17 cellular contexts compared by ENCODE assay signal in the genomic region with DNA sequence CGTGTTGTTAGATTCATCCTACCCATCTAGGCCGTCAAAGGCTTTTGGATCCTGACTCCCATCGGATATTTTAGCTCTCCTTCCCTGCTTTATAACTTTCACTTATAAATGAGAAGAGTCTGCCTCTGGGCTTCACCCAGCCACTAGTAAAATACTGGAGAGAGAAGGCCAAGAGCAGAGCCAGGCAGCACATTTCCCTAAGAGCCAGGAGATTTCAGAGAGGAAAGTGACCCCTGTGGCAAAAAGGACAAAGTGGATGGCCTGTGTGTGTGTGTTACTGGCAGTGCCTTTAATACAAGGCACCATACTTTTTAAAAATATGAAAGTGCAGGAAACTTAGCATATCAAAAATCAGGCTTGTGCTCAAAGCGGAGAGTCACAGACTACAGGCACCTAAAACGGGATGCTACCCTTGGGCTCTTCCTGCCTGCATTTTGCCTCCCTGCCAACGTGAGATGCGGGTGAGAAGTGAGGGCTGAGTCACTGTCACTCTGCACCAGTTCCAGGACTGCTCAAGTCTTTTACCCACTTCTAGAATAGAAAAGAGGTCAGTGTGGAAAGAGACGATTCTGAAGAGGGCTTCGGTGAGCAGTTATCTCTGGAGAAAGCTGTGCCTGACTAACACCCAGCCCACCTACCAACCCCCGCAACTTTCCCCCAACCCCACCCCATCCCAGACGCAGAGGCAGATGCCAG. TPM values are rescaled to one million over a fixed set of nuclear protein-coding genes. Genes with fewer than 3 reads are reported as not detected.
DNase-seq lines count a peak whose midpoint lies in the region; ATAC-seq, FAIRE-seq and TF ChIP-seq lines count a peak whose summit lies in the region.
"Had no signal": no experiment of that assay in that cellular context is flagged by ENCODE, and none has a peak within 500 bp of the region (broad histone marks: within the 10 kb centered on the region; RNA-seq: fewer than 3 reads in every experiment).

No MANE protein-coding gene starts in this region.

- FAIRE-seq in H54 (lab: Jason Lieb, UNC) = peak; percentile 92
- FAIRE-seq: bronchial epithelial cell, pancreas had no signal

- no peak for TF ChIP-seq EP300 in sigmoid colon (IDR thresholded peaks at IDR 0.05)

- H3K9me3 ChIP-seq in left ventricle myocardium inferior (replicated peaks) (no peaks in the 10 kb centered on the region), psoas muscle (no peaks in the 10 kb centered on the region), sigmoid colon (no peaks in the 10 kb centered on the region)
- H3K9me3 ChIP-seq: mucosa of descending colon, pancreas, upper lobe of left lung had no signal

- peak; percentile 75 to 85 (median 84) for ATAC-seq in psoas muscle
- ATAC-seq in HG03439 (IDR thresholded peaks at IDR 0.05; ENCODE audit: unreplicated experiment) = no peak
- ATAC-seq in GM18517 (IDR thresholded peaks at IDR 0.05; ENCODE audit: unreplicated experiment) = no peak
- ATAC-seq: mucosa of descending colon, pancreas had no signal

- DNase-seq in H54 (ENCODE audit: insufficient read length, low spot score) (no peak), RWPE1 (ENCODE audit: low spot score) (no peak), left ventricle myocardium inferior (no peak), psoas muscle (peak; percentile 48 to 58), NCI-H1417 treated with DMSO at 0.1 percent for 48 hours (lab: John Stamatoyannopoulos, UW) (no peak), sigmoid colon (no peak)
- DNase-seq: activated CD4-positive, alpha-beta T cell treated with anti-CD3 and anti-CD28 coated beads, Interleukin-2, amount 10 ng/mL, durations not matched to agents 7 days and 5 days; activated T-cell treated with anti-CD3 and anti-CD28 coated beads, Interleukin-2, amount 50 U/mL, for 1 hour; kidney glomerular epithelial cell; mucosa of descending colon; NCI-H1105 treated with DMSO at 0.1 percent for 48 hours; pancreas; stimulated activated naive CD4-positive, alpha-beta T cell; upper lobe of left lung had no signal

- WGBS in psoas muscle, 3 donors = 83 to 90% (median 84%) methylated on average over 11 of the region's 11 CpGs
- 93% methylated on average over 11 of the region's 11 CpGs for WGBS in sigmoid colon, 2 donors

- intact Hi-C loops in left ventricle myocardium inferior (cut with micrococcal nuclease) (no loop called here), psoas muscle (cut with DNase I) (no loop called here), sigmoid colon (cut with DNase I) (no loop called here)

- H3K4me3 ChIP-seq in left ventricle myocardium inferior (no peak overlapping the region), psoas muscle (no peak overlapping the region), sigmoid colon (no peak overlapping the region)
- H3K4me3 ChIP-seq: mucosa of descending colon, pancreas, upper lobe of left lung had no signal

- H3K4me1 ChIP-seq in left ventricle myocardium inferior (peaks cover 20% of the 10 kb centered on the region), psoas muscle (peaks cover 9% of the 10 kb centered on the region), sigmoid colon (peaks cover 0 to 21% (median 5%) of the 10 kb centered on the region in 4 donors)

- no peak for TF ChIP-seq POLR2A in H54 (IDR thresholded peaks at IDR 0.05; ENCODE audit: low read depth, low read length)
- no peak for TF ChIP-seq POLR2A in sigmoid colon (IDR thresholded peaks at IDR 0.05)

- no peak for TF ChIP-seq CTCF in RWPE1 (conservative IDR thresholded peaks at IDR 0.05; ENCODE audit: low read depth)
- no peak for TF ChIP-seq CTCF in left ventricle myocardium inferior (IDR thresholded peaks at IDR 0.05; ENCODE audit: borderline replicate concordance)
- TF ChIP-seq CTCF in psoas muscle (IDR thresholded peaks at IDR 0.05) = no peak
- TF ChIP-seq CTCF in sigmoid colon (IDR thresholded peaks at IDR 0.05) = no peak

- H3K27me3 ChIP-seq in left ventricle myocardium inferior (ENCODE audit: low read depth) = no peaks in the 10 kb centered on the region
- no peaks in the 10 kb centered on the region for H3K27me3 ChIP-seq in psoas muscle (ENCODE audit: insufficient read depth in 3 of 3, low read length in 2 of 3)
- H3K27me3 ChIP-seq in sigmoid colon = no peaks in the 10 kb centered on the region
- H3K27me3 ChIP-seq: pancreas, upper lobe of left lung had no signal

- H3K27ac ChIP-seq in RWPE1 = peak overlapping the region; percentile 24
- H3K27ac ChIP-seq in left ventricle myocardium inferior (replicated peaks) = peak overlapping the region; percentile 7
- peak overlapping the region; percentile 12 for H3K27ac ChIP-seq in psoas muscle
- H3K27ac ChIP-seq in sigmoid colon = no peak overlapping the region
- H3K27ac ChIP-seq: pancreas had no signal

- POLR2A ChIA-PET in RWPE1 (lab: Yijun Ruan, JAX; ENCODE audit: low non-redundant PET) = no interaction called here

- peaks cover 17% of the 10 kb centered on the region for H3K36me3 ChIP-seq in left ventricle myocardium inferior
- H3K36me3 ChIP-seq in psoas muscle (ENCODE audit: insufficient read depth in 1 of 2, low read depth in 1 of 2) = peaks cover 3 to 34% of the 10 kb centered on the region in 2 donors
- H3K36me3 ChIP-seq in sigmoid colon = peaks cover 0 to 34% (median 13%) of the 10 kb centered on the region in 4 donors

- CTCF ChIA-PET in RWPE1 (lab: Yijun Ruan, JAX) = no interaction called here

RNA-seq across cellular contexts. Expression of a gene that starts 15.9 kb away (rescaled TPM):
- total RNA-seq in left ventricle myocardium inferior = 25.6 TPM
- 10 to 100 TPM; 22.4 to 76.3 (median 64.2) TPM for total RNA-seq in psoas muscle
- polyA plus RNA-seq in psoas muscle = 100 to 1,000 TPM in 2 of 3 donors, 10 to 100 TPM in 1; 29.0 to 152 (median 126) TPM
- 10 to 100 TPM; 15.7 to 93.3 (median 38.5) TPM for total RNA-seq in sigmoid colon
- polyA plus RNA-seq in sigmoid colon = 10 to 100 TPM; 24.8 to 34.8 (median 25.0) TPM

RNA-seq across cellular contexts. Expression of a gene that starts 46.0 kb away (rescaled TPM):
- total RNA-seq in left ventricle myocardium inferior = 44.1 TPM
- 10 to 100 TPM; 14.1 to 20.6 (median 18.4) TPM for total RNA-seq in psoas muscle
- polyA plus RNA-seq in psoas muscle = 10 to 100 TPM in 2 of 3 donors, 1 to 10 TPM in 1; 9.9 to 11.8 (median 11.3) TPM
- total RNA-seq in sigmoid colon = 10 to 100 TPM; 27.1 to 36.4 (median 28.1) TPM
- 10 to 100 TPM; 13.1 to 40.9 (median 33.0) TPM for polyA plus RNA-seq in sigmoid colon

Comparison
In these comparisons a context has a peak if more than half of its experiments do, and no peak if none do; other contexts are left out.
1. DNase-seq: peak in psoas muscle (2 of 2); none in H54 (single experiment), RWPE1 (single experiment), left ventricle myocardium inferior (single experiment), NCI-H1417 treated with DMSO at 0.1 percent for 48 hours (single experiment) and sigmoid colon (single experiment).
2. H3K27ac ChIP-seq: peak in RWPE1 (single experiment), left ventricle myocardium inferior (single experiment) and psoas muscle (single experiment); none in sigmoid colon (0 of 4).
3. ATAC-seq: peak in psoas muscle (4 of 4); none in HG03439 (single experiment) and GM18517 (single experiment).